8 cellular contexts compared by ENCODE assay signal in the genomic region with DNA sequence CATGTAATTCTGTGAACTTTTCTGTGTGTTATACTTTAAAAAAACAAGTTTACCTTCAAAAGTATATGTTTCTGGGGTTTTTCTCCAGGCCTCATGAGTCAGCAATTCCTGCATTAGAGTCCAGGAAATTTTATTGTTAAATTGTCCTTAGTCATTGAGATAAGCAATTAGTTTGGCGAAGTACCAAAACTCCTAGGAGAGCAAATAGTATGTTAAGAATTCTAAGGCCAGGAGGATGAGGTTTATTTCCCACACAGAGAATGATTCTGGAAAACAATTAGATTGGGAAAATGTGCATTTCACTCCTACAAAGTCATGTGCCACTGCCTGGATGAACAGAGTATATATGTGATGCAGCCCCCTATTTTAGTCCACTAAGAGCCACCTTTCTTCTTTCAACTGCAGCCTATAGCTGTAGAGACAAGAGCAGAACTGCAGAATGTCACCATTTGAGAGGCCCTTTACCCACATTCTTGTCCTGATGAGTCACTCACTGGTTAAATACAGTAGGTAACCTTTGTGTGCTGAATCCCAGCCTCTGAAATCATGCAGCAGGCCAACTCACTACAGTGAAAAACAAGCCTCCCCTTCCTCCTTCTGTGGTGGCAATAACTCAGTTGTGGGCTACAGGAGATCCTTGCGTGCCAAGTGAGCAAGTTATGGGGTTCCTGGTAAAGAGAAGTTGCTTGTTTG.
A peak's percentile ranks its signal among the peaks of the same experiment; 100 is the strongest.
DNase-seq lines count a peak whose midpoint lies in the region; ATAC-seq and TF ChIP-seq lines count a peak whose summit lies in the region.

No MANE protein-coding gene starts in this region.

- in situ Hi-C loops in IMR-90 (cut with MboI; ENCODE audit: low sequenced_read_pairs) = loop anchor here (5.0 kb wide), 1 partner anchor 454 kb away; the partner anchor contains the start of gene THBS1

- peak overlapping the region; percentile 83 to 96; a peak in 3 of 4 replicates for H4K8ac ChIP-seq in IMR-90 (ENCODE audit: low read depth in 2 of 2, low read length in 2 of 2)

- dilution Hi-C loops in IMR-90 (cut with HindIII; ENCODE audit: low sequenced_read_pairs, unreplicated experiment) = no loop called here

- H3K4me3 ChIP-seq in IMR-90 (ENCODE audit: insufficient read depth, low read depth, low read length) (no peak overlapping the region), Peyer's patch (no peak overlapping the region), WERI-Rb-1 (ENCODE audit: low read depth, low read length) (no peak overlapping the region)

- peak; percentile 61 for ATAC-seq in IMR-90 (ENCODE audit: low read depth)
- ATAC-seq in left lobe of liver = peak; percentile 44
- no peak for ATAC-seq in GM19351 (IDR thresholded peaks at IDR 0.05; ENCODE audit: unreplicated experiment)
- no peak for ATAC-seq in GM18870 (IDR thresholded peaks at IDR 0.05; ENCODE audit: unreplicated experiment)

- H2BK5ac ChIP-seq in IMR-90 (ENCODE audit: low read depth, low read length, poor library complexity, severe bottlenecking) = peak overlapping the region; percentile 89

- DNase-seq in AG09319 (ENCODE audit: extremely low read depth, low read depth) = peak; percentile 89
- peak; percentile 97 for DNase-seq in IMR-90
- DNase-seq in amniotic stem cell (lab: John Stamatoyannopoulos, UW) = peak; percentile 89
- DNase-seq in left lobe of liver (ENCODE audit: low spot score) = no peak
- no peak for DNase-seq in Peyer's patch
- no peak for DNase-seq in WERI-Rb-1

- H4K5ac ChIP-seq in IMR-90 (ENCODE audit: low read depth, low read length) = peak overlapping the region; percentile 94

- H2BK15ac ChIP-seq in IMR-90 (ENCODE audit: low read depth, low read length) = peak overlapping the region; percentile 97; the same call in 2 of the 3 replicates

- peak; percentile 33 for TF ChIP-seq POLR2A in IMR-90 (IDR thresholded peaks at IDR 0.05; ENCODE audit: low read depth, low read length)
- TF ChIP-seq POLR2A in Peyer's patch (IDR thresholded peaks at IDR 0.05) = no peak

- WGBS in IMR-90 (ENCODE audit: extremely low coverage in 2 of 2, insufficient read length in 1 of 2), 2 experiments = no CpG with 5 or more reads among the region's 2 CpGs

- H4K91ac ChIP-seq in IMR-90 (ENCODE audit: insufficient read depth, low read depth, low read length) = peak overlapping the region; percentile 99

- peaks cover 0 to 33% of the 10 kb centered on the region in 2 experiments; a peak in 3 of 4 replicates for H3K79me1 ChIP-seq in IMR-90 (ENCODE audit: low read depth in 1 of 2, low read length in 2 of 2)

- H2AK9ac ChIP-seq in IMR-90 (replicated peaks; ENCODE audit: low read depth, low read length, poor library complexity) = peak overlapping the region; percentile 45

- H3K18ac ChIP-seq in IMR-90 (ENCODE audit: low read depth, low read length) = peak overlapping the region; percentile 91

- peak overlapping the region; percentile 100 for H2BK20ac ChIP-seq in IMR-90 (ENCODE audit: low read depth, low read length)

- H2AK5ac ChIP-seq in IMR-90 (ENCODE audit: low read depth, low read length) = peak overlapping the region; percentile 41; the same call in 1 of the 2 replicates

- H3K27ac ChIP-seq in IMR-90 (ENCODE audit: insufficient read depth, low read length) (peak overlapping the region; percentile 99), Peyer's patch (peak overlapping the region in 2 of 4 donors; percentile 51 to 73), WERI-Rb-1 (no peak overlapping the region)

- H2AFZ ChIP-seq in IMR-90 (replicated peaks; ENCODE audit: low read length, poor library complexity) = no peak overlapping the region

- POLR2A ChIA-PET in IMR-90 (lab: Charles Lee; ENCODE audit: unreplicated experiment) = interaction anchor here (0.9 kb wide), 1 partner anchor 453 kb away, joined by 5 read pairs; the partner anchor contains the start of gene THBS1

- TF ChIP-seq CTCF in AG09319 (IDR thresholded peaks at IDR 0.05; ENCODE audit: low read depth, low read length) (no peak), IMR-90 (conservative IDR thresholded peaks at IDR 0.05; ENCODE audit: low read depth, low read length) (no peak), Peyer's patch (IDR thresholded peaks at IDR 0.05) (no peak), WERI-Rb-1 (IDR thresholded peaks at IDR 0.05; ENCODE audit: low read depth, low read length) (no peak)

- peak overlapping the region; percentile 99 for H2BK120ac ChIP-seq in IMR-90 (ENCODE audit: low read depth, low read length)

- H3K4ac ChIP-seq in IMR-90 (ENCODE audit: low read depth, low read length) = peak overlapping the region; percentile 99

- H3K14ac ChIP-seq in IMR-90 (replicated peaks; ENCODE audit: low read depth, low read length) = peak overlapping the region; percentile 98

- H3K4me2 ChIP-seq in IMR-90 (ENCODE audit: low read depth, low read length) = peak overlapping the region; percentile 57; the same call in 1 of the 2 replicates

- BruUV-seq in IMR-90 (replicated peaks; lab: Mats Ljungman, UMichigan) = no TSS peak

- H4K20me1 ChIP-seq in IMR-90 (ENCODE audit: insufficient read depth, low read length) = no peaks in the 10 kb centered on the region

- CTCF ChIA-PET in IMR-90 (lab: Yijun Ruan, JAX) = interaction anchor here (0.7 to 1.5 kb wide), 2 partner anchors 44 to 450 kb away, joined by 3 to 4 read pairs; no protein-coding TSS in a partner anchor

- H3K9me3 ChIP-seq in IMR-90 (ENCODE audit: control insufficient read depth, insufficient read depth, low read length) (no peaks in the 10 kb centered on the region), Peyer's patch (no peaks in the 10 kb centered on the region), WERI-Rb-1 (ENCODE audit: severe bottlenecking) (no peaks in the 10 kb centered on the region)

- intact Hi-C loops in IMR-90 (cut with micrococcal nuclease) = loop anchor here (2.0 to 5.0 kb wide), 6 partner anchors 45 to 453 kb away; partner anchors contain the start of gene THBS1

- no peaks in the 10 kb centered on the region for H3K27me3 ChIP-seq in IMR-90 (ENCODE audit: control insufficient read depth, insufficient read depth, low read length)
- H3K27me3 ChIP-seq in Peyer's patch = no peaks in the 10 kb centered on the region
- peaks cover 19% of the 10 kb centered on the region for H3K27me3 ChIP-seq in WERI-Rb-1 (ENCODE audit: insufficient read depth, low read depth, severe bottlenecking)

- peaks cover 29% of the 10 kb centered on the region for H3K9me1 ChIP-seq in IMR-90 (ENCODE audit: insufficient read depth, low read length)

- peak overlapping the region; percentile 84 for H3K23ac ChIP-seq in IMR-90 (ENCODE audit: low read depth, low read length)

- H3K9ac ChIP-seq in IMR-90 (ENCODE audit: low read depth, low read length) = peak overlapping the region; percentile 11; the same call in 1 of the 2 replicates

- TF ChIP-seq RAD21 in IMR-90 (IDR thresholded peaks at IDR 0.05; ENCODE audit: low read length) = no peak

- H3K4me1 ChIP-seq in IMR-90 (ENCODE audit: control insufficient read depth, insufficient read depth, low read length) (peaks cover 50% of the 10 kb centered on the region), Peyer's patch (peaks cover 0 to 18% (median 0%) of the 10 kb centered on the region in 4 donors)

- peak overlapping the region; percentile 96 for H3K56ac ChIP-seq in IMR-90 (ENCODE audit: extremely low read depth, insufficient read depth, low read length)

- H3K36me3 ChIP-seq in IMR-90 (ENCODE audit: control insufficient read depth, insufficient read depth, low read length) (no peaks in the 10 kb centered on the region), Peyer's patch (no peaks in the 10 kb centered on the region), WERI-Rb-1 (no peaks in the 10 kb centered on the region)

TF ChIP-seq in IMR-90, 13 proteins besides CTCF, POLR2A, EP300 and RAD21:
- TF ChIP-seq CEBPB (IDR thresholded peaks at IDR 0.05; ENCODE audit: low read depth, low read length) = peak; percentile 7; the same call in 1 of the 2 replicates
- peak; percentile 99 for TF ChIP-seq MAFK (IDR thresholded peaks at IDR 0.05; ENCODE audit: low read depth, low read length)
- TF ChIP-seq ELK1 (IDR thresholded peaks at IDR 0.05; ENCODE audit: borderline replicate concordance, low read depth, low read length) = no peak
- no peak for TF ChIP-seq MXI1 (IDR thresholded peaks at IDR 0.05; ENCODE audit: borderline replicate concordance, low read depth, low read length)
- TF ChIP-seq NFE2L2 (IDR thresholded peaks at IDR 0.05; ENCODE audit: low read depth, low read length) = peak; percentile 97
- peak; percentile 78 for TF ChIP-seq BHLHE40 (IDR thresholded peaks at IDR 0.05; ENCODE audit: low read depth, low read length)
- TF ChIP-seq FOS (IDR thresholded peaks at IDR 0.05; ENCODE audit: low read depth, low read length) = peak; percentile 67
- no peak for TF ChIP-seq RCOR1 (IDR thresholded peaks at IDR 0.05; ENCODE audit: insufficient replicate concordance, low read length)

Comparison
In these comparisons a context has a peak if more than half of its experiments do, and no peak if none do; other contexts are left out.
1. DNase-seq: peak in AG09319 (single experiment), IMR-90 (single experiment) and amniotic stem cell (single experiment); none in left lobe of liver (single experiment), Peyer's patch (0 of 3) and WERI-Rb-1 (single experiment).
2. ATAC-seq: peak in IMR-90 (single experiment) and left lobe of liver (single experiment); none in GM19351 (single experiment) and GM18870 (single experiment).